In the genomic region with DNA sequence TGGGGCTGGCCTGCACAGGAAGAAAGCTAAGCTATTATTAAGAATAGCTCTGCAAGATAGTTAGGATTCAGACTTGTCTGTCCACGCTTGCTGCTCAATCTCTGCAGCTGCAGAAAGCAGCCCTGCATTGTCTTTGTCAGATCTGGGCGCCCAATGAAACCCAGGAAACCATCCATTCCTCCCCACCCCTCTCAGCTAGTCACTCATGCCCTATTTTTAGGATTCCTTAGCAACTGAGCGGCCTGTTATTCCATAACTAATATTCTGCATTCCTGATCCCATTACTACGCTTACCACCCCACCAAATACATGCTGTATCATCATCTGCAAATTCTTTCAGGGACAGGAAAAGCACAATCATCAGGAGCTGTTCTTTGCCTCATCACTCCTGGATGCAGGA, we compare ENCODE assay signal across 12 cellular contexts. TPM values are rescaled to one million over a fixed set of nuclear protein-coding genes. Genes with fewer than 3 reads are reported as not detected.
DNase-seq lines count a peak whose midpoint lies in the region; ATAC-seq, FAIRE-seq and TF ChIP-seq lines count a peak whose summit lies in the region.
"Had no signal": no experiment of that assay in that cellular context is flagged by ENCODE, and none has a peak within 500 bp of the region (broad histone marks: within the 10 kb centered on the region; RNA-seq: fewer than 3 reads in every experiment).

No MANE protein-coding gene starts in this region.

- H2BK12ac ChIP-seq in trophoblast cell (ENCODE audit: low read length): no peak overlapping the region

- no peak for FAIRE-seq in GM19239 (lab: Jason Lieb, UNC)
- FAIRE-seq: GM12892, pancreas had no signal

- H4K91ac ChIP-seq in trophoblast cell (ENCODE audit: low read depth, low read length): no peak overlapping the region

- H4K20me1 ChIP-seq in DOHH2 (ENCODE audit: control insufficient read depth, insufficient read depth, low read depth, low read length): no peaks in the 10 kb centered on the region
- H4K20me1 ChIP-seq in OCI-LY7 (ENCODE audit: insufficient read depth, low read length): no peaks in the 10 kb centered on the region

- no CpG with 5 or more reads among the region's 4 CpGs for WGBS in trophoblast cell (ENCODE audit: extremely low coverage, insufficient coverage, insufficient read length)

- DNase-seq in OCI-LY7 (ENCODE audit: low spot score) (peak; percentile 29), fibroblast of peridontal ligament (ENCODE audit: extremely low read depth) (peak; percentile 76), trophoblast cell (peak; percentile 44 to 74), GM19239 (ENCODE audit: insufficient read length, low spot score) (no peak), HUDEP-2 (lab: John Stamatoyannopoulos, UW; ENCODE audit: unreplicated experiment in 76 of 76) (no peak), GF-D8 (lab: John Stamatoyannopoulos, UW) (no peak)
- DNase-seq: CD4-positive, alpha-beta memory T cell; colonic mucosa; pancreas had no signal

- H2AFZ ChIP-seq in OCI-LY7 (ENCODE audit: low read length) (peak overlapping the region; percentile 44; the same call in 1 of the 2 replicates), trophoblast cell (ENCODE audit: insufficient read depth, low read length, poor library complexity) (no peak overlapping the region)

- H3K27me3 ChIP-seq in DOHH2 (ENCODE audit: control insufficient read depth, low read length) (no peaks in the 10 kb centered on the region), trophoblast cell (ENCODE audit: insufficient read depth, low read length) (no peaks in the 10 kb centered on the region)
- H3K27me3 ChIP-seq: colonic mucosa, pancreas had no signal

- no peak overlapping the region for H2AK5ac ChIP-seq in trophoblast cell (ENCODE audit: low read length)

- no peak overlapping the region for H3K9ac ChIP-seq in trophoblast cell (ENCODE audit: low read length)

- no peak overlapping the region for H4K12ac ChIP-seq in trophoblast cell (ENCODE audit: low read depth, low read length)

- no peaks in the 10 kb centered on the region for H3F3A ChIP-seq in DOHH2 (ENCODE audit: control insufficient read depth, insufficient read depth)

- H3K14ac ChIP-seq in trophoblast cell (ENCODE audit: low read length): no peak overlapping the region

- H3K4me3 ChIP-seq in DOHH2 (ENCODE audit: low read length) (peak overlapping the region; percentile 53), OCI-LY7 (ENCODE audit: low read depth, low read length, poor library complexity, severe bottlenecking) (no peak overlapping the region), trophoblast cell (ENCODE audit: low read depth, low read length) (no peak overlapping the region)
- H3K4me3 ChIP-seq: colonic mucosa, pancreas had no signal

- POLR2A ChIA-PET in OCI-LY7 (lab: Charles Lee): interaction anchor here (0.5 to 2.2 kb wide), 5 partner anchors 8 to 690 kb away, joined by 3 to 9 read pairs (median 5); no protein-coding TSS in a partner anchor

- no TSS peak for BruUV-seq in OCI-LY7 (replicated peaks; lab: Mats Ljungman, UMichigan)

- H3K36me3 ChIP-seq in DOHH2 (ENCODE audit: control insufficient read depth, low read length) (no peaks in the 10 kb centered on the region), OCI-LY7 (ENCODE audit: insufficient read depth, low read length) (no peaks in the 10 kb centered on the region), trophoblast cell (ENCODE audit: control insufficient read depth in 1 of 2, insufficient read depth in 2 of 2, low read length in 2 of 2) (no peaks in the 10 kb centered on the region)
- H3K36me3 ChIP-seq: colonic mucosa, pancreas had no signal

- H3K18ac ChIP-seq in trophoblast cell (ENCODE audit: low read length): no peak overlapping the region

- H3K4me1 ChIP-seq in DOHH2 (ENCODE audit: control insufficient read depth, low read length) (peaks cover 32% of the 10 kb centered on the region), OCI-LY7 (ENCODE audit: insufficient read depth, low read length, poor library complexity, severe bottlenecking) (peaks cover 15% of the 10 kb centered on the region), trophoblast cell (ENCODE audit: control insufficient read depth in 1 of 2, insufficient read depth in 2 of 2, low read length in 2 of 2) (no peaks in the 10 kb centered on the region)
- H3K4me1 ChIP-seq: colonic mucosa, pancreas had no signal

- H3K27ac ChIP-seq in DOHH2 (ENCODE audit: low read depth, low read length): peak overlapping the region; percentile 51
- H3K27ac ChIP-seq in OCI-LY7 (ENCODE audit: low read depth, low read length, poor library complexity, severe bottlenecking): no peak overlapping the region
- H3K27ac ChIP-seq in trophoblast cell (ENCODE audit: low read depth, low read length): no peak overlapping the region
- H3K27ac ChIP-seq: colonic mucosa, pancreas had no signal

- no peak overlapping the region for H4K8ac ChIP-seq in trophoblast cell (ENCODE audit: low read depth, low read length)

- H2BK5ac ChIP-seq in trophoblast cell (ENCODE audit: low read depth, low read length, poor library complexity): no peak overlapping the region

- ATAC-seq in GM18858 (IDR thresholded peaks at IDR 0.05; ENCODE audit: unreplicated experiment): no peak
- ATAC-seq: pancreas had no signal

- CTCF ChIA-PET in OCI-LY7 (lab: Charles Lee; ENCODE audit: unreplicated experiment): no interaction called here

- H3K9me3 ChIP-seq in DOHH2 (ENCODE audit: control insufficient read depth, insufficient read depth, low read length): no peaks in the 10 kb centered on the region
- H3K9me3 ChIP-seq in OCI-LY7 (ENCODE audit: low read length): no peaks in the 10 kb centered on the region
- H3K9me3 ChIP-seq in trophoblast cell (ENCODE audit: insufficient read depth, low read depth, low read length): no peaks in the 10 kb centered on the region
- H3K9me3 ChIP-seq: colonic mucosa, pancreas had no signal

- intact Hi-C loops in OCI-LY7 (cut with micrococcal nuclease; ENCODE audit: unreplicated experiment): no loop called here

- no peak overlapping the region for H3K4ac ChIP-seq in trophoblast cell (ENCODE audit: low read depth, low read length)

- no peak overlapping the region for H2BK120ac ChIP-seq in trophoblast cell (ENCODE audit: insufficient read depth, low read length, poor library complexity)

- no peak for TF ChIP-seq CTCF in DOHH2 (IDR thresholded peaks at IDR 0.05; ENCODE audit: low read depth, low read length, poor library complexity, severe bottlenecking)
- TF ChIP-seq CTCF in OCI-LY7 (conservative IDR thresholded peaks at IDR 0.05; ENCODE audit: low read length): no peak

- H3K79me2 ChIP-seq in DOHH2 (ENCODE audit: control insufficient read depth, low read length) (no peaks in the 10 kb centered on the region), OCI-LY7 (ENCODE audit: insufficient read depth, low read depth, low read length) (no peaks in the 10 kb centered on the region), trophoblast cell (ENCODE audit: control insufficient read depth, insufficient read depth, low read length, poor library complexity) (no peaks in the 10 kb centered on the region)

- H3K9me2 ChIP-seq in DOHH2 (replicated peaks; ENCODE audit: control insufficient read depth, low read length): no peaks in the 10 kb centered on the region
- H3K9me2 ChIP-seq in OCI-LY7 (ENCODE audit: insufficient read depth, low read length): no peaks in the 10 kb centered on the region

- H3K4me2 ChIP-seq in DOHH2 (ENCODE audit: low read length) (peak overlapping the region; percentile 67), OCI-LY7 (ENCODE audit: low read length) (peak overlapping the region; percentile 25), trophoblast cell (ENCODE audit: low read length) (no peak overlapping the region)

- H3K79me1 ChIP-seq in trophoblast cell (ENCODE audit: low read length): no peaks in the 10 kb centered on the region

- H3K23ac ChIP-seq in trophoblast cell (ENCODE audit: low read length): no peak overlapping the region

RNA-seq across cellular contexts. Expression of a gene that starts 52.9 kb away (rescaled TPM):
- 33.1 and 41.4 TPM in 2 replicates for total RNA-seq in OCI-LY7 (2014; rRNA removed; shearing (Covaris generic))
- total RNA-seq in OCI-LY7 (2022): 34.8 and 35.9 TPM in 2 replicates
- 10.6 and 11.3 TPM in 2 replicates for polyA plus RNA-seq in trophoblast cell (2013)

Comparison
In these comparisons a context has a peak if more than half of its experiments do, and no peak if none do; other contexts are left out.
1. DNase-seq: peak in OCI-LY7 (single experiment), fibroblast of peridontal ligament (single experiment) and trophoblast cell (2 of 2); none in GM19239 (single experiment), HUDEP-2 (0 of 76) and GF-D8 (single experiment).